25 cellular contexts compared by ENCODE assay signal in the genomic region with DNA sequence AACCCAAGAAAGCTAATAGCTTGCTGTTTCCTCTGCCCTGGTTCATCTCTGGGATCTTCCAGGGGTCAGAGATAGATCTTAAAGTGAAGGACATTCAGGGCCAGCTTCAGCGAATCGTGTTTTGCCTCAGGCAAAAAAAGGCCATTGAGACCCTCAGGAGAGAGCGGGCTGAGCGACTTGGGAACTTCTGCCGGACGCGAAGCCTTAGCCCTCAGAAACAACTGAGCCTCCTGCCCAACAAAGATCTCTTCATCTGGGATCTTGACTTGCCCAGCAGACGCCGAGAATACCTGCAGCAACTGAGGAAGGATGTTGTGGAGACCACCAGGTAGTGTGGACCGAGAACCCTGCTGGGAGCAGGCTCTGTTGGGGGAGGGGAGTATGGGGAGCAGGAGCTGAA. TPM values are rescaled to one million over a fixed set of nuclear protein-coding genes. Genes with fewer than 3 reads are reported as not detected.
DNase-seq lines count a peak whose midpoint lies in the region; ATAC-seq and TF ChIP-seq lines count a peak whose summit lies in the region.
"Had no signal": no experiment of that assay in that cellular context is flagged by ENCODE, and none has a peak within 500 bp of the region (broad histone marks: within the 10 kb centered on the region; RNA-seq: fewer than 3 reads in every experiment).

No MANE protein-coding gene starts in this region.

- H3K27me3 ChIP-seq in stomach smooth muscle (ENCODE audit: control insufficient read depth in 1 of 2, insufficient read depth in 2 of 2, low read length in 2 of 2) (no peaks in the 10 kb centered on the region), upper lobe of right lung (no peaks in the 10 kb centered on the region)
- H3K27me3 ChIP-seq in naive thymus-derived CD4-positive, alpha-beta T cell (ENCODE audit: control insufficient read depth in 2 of 2, insufficient read depth in 2 of 2, low read length in 2 of 2): no peaks in the 10 kb centered on the region
- H3K27me3 ChIP-seq: BE2C, BLaER1 had no signal

- H3K4me1 ChIP-seq in stomach smooth muscle (ENCODE audit: control insufficient read depth, insufficient read depth, low read length) (peaks cover 15% of the 10 kb centered on the region), upper lobe of right lung (no peaks in the 10 kb centered on the region)
- H3K4me1 ChIP-seq in naive thymus-derived CD4-positive, alpha-beta T cell (ENCODE audit: control insufficient read depth in 2 of 2, insufficient read depth in 2 of 2, low read length in 2 of 2): no peaks in the 10 kb centered on the region
- H3K4me1 ChIP-seq: A549, BE2C, BLaER1 had no signal

- H3K4me3 Mint-ChIP-seq in osteocyte (ENCODE audit: unreplicated experiment) (no peak overlapping the region), Calu3 (ENCODE audit: low read depth, unreplicated experiment) (no peak overlapping the region)
- H3K4me3 Mint-ChIP-seq in naive thymus-derived CD4-positive, alpha-beta T cell: no peak overlapping the region
- H3K4me3 Mint-ChIP-seq: CD14-positive monocyte; CD4-positive, alpha-beta memory T cell; CD4-positive, CD25-positive, alpha-beta regulatory T cell; CD8-positive, alpha-beta memory T cell had no signal

- H3K27ac ChIP-seq in stomach smooth muscle (ENCODE audit: low read length) (peak overlapping the region; percentile 73), upper lobe of right lung (no peak overlapping the region)
- no peak overlapping the region for H3K27ac ChIP-seq in naive thymus-derived CD4-positive, alpha-beta T cell (ENCODE audit: low read depth, low read length)
- H3K27ac ChIP-seq: 22Rv1, A549, BLaER1 had no signal

- POLR2A ChIA-PET in naive thymus-derived CD4-positive, alpha-beta T cell (lab: Charles Lee): no interaction called here

- H3K9ac ChIP-seq in stomach smooth muscle (ENCODE audit: low read length in 2 of 2): no peak overlapping the region
- H3K9ac ChIP-seq: BLaER1 had no signal

- H3K36me3 ChIP-seq in stomach smooth muscle (ENCODE audit: control insufficient read depth in 2 of 2, insufficient read depth in 2 of 2, low read length in 2 of 2) (peaks cover 65 to 66% of the 10 kb centered on the region in 2 donors), upper lobe of right lung (peaks cover 37% of the 10 kb centered on the region)
- no peaks in the 10 kb centered on the region for H3K36me3 ChIP-seq in naive thymus-derived CD4-positive, alpha-beta T cell (ENCODE audit: control insufficient read depth in 2 of 3, insufficient read depth in 3 of 3, low read length in 3 of 3)

- H3K9me3 Mint-ChIP-seq in osteocyte (ENCODE audit: unreplicated experiment) (no peaks in the 10 kb centered on the region), Calu3 (ENCODE audit: low read depth, unreplicated experiment) (no peaks in the 10 kb centered on the region)
- H3K9me3 Mint-ChIP-seq in naive thymus-derived CD4-positive, alpha-beta T cell: no peaks in the 10 kb centered on the region
- H3K9me3 Mint-ChIP-seq: CD14-positive monocyte; CD4-positive, alpha-beta memory T cell; CD4-positive, CD25-positive, alpha-beta regulatory T cell; CD8-positive, alpha-beta memory T cell had no signal

- intact Hi-C loops in upper lobe of right lung (cut with DNase I) (no loop called here), Calu3 (cut with micrococcal nuclease; ENCODE audit: unreplicated experiment) (no loop called here)
- intact Hi-C loops in naive thymus-derived CD4-positive, alpha-beta T cell (cut with micrococcal nuclease): no loop called here

- peak; percentile 5 for DNase-seq in AG20443 (ENCODE audit: low spot score)
- DNase-seq in osteocyte (ENCODE audit: extremely low spot score, unreplicated experiment): peak; percentile 69
- DNase-seq in upper lobe of right lung: peak; percentile 32
- no peak for DNase-seq in naive thymus-derived CD4-positive, alpha-beta T cell
- DNase-seq in Calu3: no peak
- DNase-seq: BE2C; C1 segment of cervical spinal cord; CD4-positive, alpha-beta memory T cell; CD4-positive, CD25-positive, alpha-beta regulatory T cell; CD8-positive, alpha-beta memory T cell; COR-L47; DMS 273 treated with DMSO at 0.1 percent for 48 hours; DMS153; DMS53; DMS79; DND-41; EL; GDM1 had no signal

- H3K27ac Mint-ChIP-seq in osteocyte (ENCODE audit: unreplicated experiment) (no peak overlapping the region), Calu3 (ENCODE audit: unreplicated experiment) (no peak overlapping the region)
- peak overlapping the region in 1 of 9 donors; percentile 21 for H3K27ac Mint-ChIP-seq in naive thymus-derived CD4-positive, alpha-beta T cell
- H3K27ac Mint-ChIP-seq: CD14-positive monocyte; CD4-positive, CD25-positive, alpha-beta regulatory T cell had no signal

- peaks cover 38% of the 10 kb centered on the region for H3K36me3 Mint-ChIP-seq in osteocyte (ENCODE audit: unreplicated experiment)
- peaks cover 0 to 3% (median 0%) of the 10 kb centered on the region in 5 donors for H3K36me3 Mint-ChIP-seq in naive thymus-derived CD4-positive, alpha-beta T cell
- no peaks in the 10 kb centered on the region for H3K36me3 Mint-ChIP-seq in Calu3 (ENCODE audit: insufficient read depth, unreplicated experiment)
- H3K36me3 Mint-ChIP-seq: CD14-positive monocyte; CD4-positive, alpha-beta memory T cell had no signal

- H3K4me3 ChIP-seq in stomach smooth muscle (ENCODE audit: low read length in 2 of 2) (no peak overlapping the region), upper lobe of right lung (no peak overlapping the region)
- H3K4me3 ChIP-seq in naive thymus-derived CD4-positive, alpha-beta T cell (ENCODE audit: low read length): no peak overlapping the region
- H3K4me3 ChIP-seq: A549, BLaER1, GM12878 had no signal

- CTCF ChIA-PET in naive thymus-derived CD4-positive, alpha-beta T cell (lab: Charles Lee): interaction anchor here (0.9 kb wide), 1 partner anchor 11 kb away, joined by 3 read pairs; no protein-coding TSS in a partner anchor
- CTCF ChIA-PET in Calu3 (lab: Charles Lee): no interaction called here

- ATAC-seq in upper lobe of right lung (no peak), HG02763 (IDR thresholded peaks at IDR 0.05; ENCODE audit: unreplicated experiment) (no peak)
- ATAC-seq in naive thymus-derived CD4-positive, alpha-beta T cell: no peak
- ATAC-seq: A549, GM12878 had no signal

- H3K27me3 Mint-ChIP-seq in osteocyte (ENCODE audit: unreplicated experiment): no peaks in the 10 kb centered on the region
- H3K27me3 Mint-ChIP-seq in naive thymus-derived CD4-positive, alpha-beta T cell: no peaks in the 10 kb centered on the region
- H3K27me3 Mint-ChIP-seq in Calu3 (ENCODE audit: unreplicated experiment): peaks cover 11% of the 10 kb centered on the region
- H3K27me3 Mint-ChIP-seq: CD4-positive, alpha-beta memory T cell; CD4-positive, CD25-positive, alpha-beta regulatory T cell; CD8-positive, alpha-beta memory T cell had no signal

- TF ChIP-seq CTCF in osteocyte (IDR thresholded peaks at IDR 0.05) (no peak), upper lobe of right lung (IDR thresholded peaks at IDR 0.05) (no peak), Calu3 (IDR thresholded peaks at IDR 0.05; ENCODE audit: unreplicated experiment) (no peak)

- BruUV-seq in Calu3 (replicated peaks; lab: Mats Ljungman, UMichigan): no TSS peak

- H3K9me3 ChIP-seq in stomach smooth muscle (ENCODE audit: control insufficient read depth in 2 of 2, low read length in 2 of 2): no peaks in the 10 kb centered on the region
- H3K9me3 ChIP-seq in upper lobe of right lung: no peaks in the 10 kb centered on the region
- no peaks in the 10 kb centered on the region for H3K9me3 ChIP-seq in naive thymus-derived CD4-positive, alpha-beta T cell (ENCODE audit: control insufficient read depth in 2 of 3, low read length in 3 of 3)
- H3K9me3 ChIP-seq: A549, BE2C, BLaER1 had no signal

- H3K4me1 Mint-ChIP-seq in osteocyte (ENCODE audit: unreplicated experiment) (no peaks in the 10 kb centered on the region), Calu3 (ENCODE audit: low read depth, unreplicated experiment) (no peaks in the 10 kb centered on the region)
- peaks cover 0 to 11% (median 0%) of the 10 kb centered on the region in 7 donors for H3K4me1 Mint-ChIP-seq in naive thymus-derived CD4-positive, alpha-beta T cell
- H3K4me1 Mint-ChIP-seq: CD14-positive monocyte had no signal

RNA-seq across cellular contexts. Expression of a gene that starts 42.5 kb away (rescaled TPM):
- total RNA-seq in osteocyte (15.6 and 24.0 TPM in 2 replicates), upper lobe of right lung (13.5 TPM), Calu3 (2022) (11.3 TPM in 2 replicates)
- 10 to 100 TPM; 25.8 to 38.0 (median 28.3) TPM for total RNA-seq in naive thymus-derived CD4-positive, alpha-beta T cell
- 10 to 100 TPM in 1 of 2 donors, 1 to 10 TPM in 1; 4.1 to 10.8 TPM for polyA plus RNA-seq in naive thymus-derived CD4-positive, alpha-beta T cell

Comparison
In these comparisons a context has a peak if more than half of its experiments do, and no peak if none do; other contexts are left out.
1. DNase-seq: peak in AG20443 (single experiment), osteocyte (single experiment) and upper lobe of right lung (single experiment); none in naive thymus-derived CD4-positive, alpha-beta T cell (0 of 9) and Calu3 (single experiment).